1 cellular context compared by ENCODE assay signal in the genomic region with DNA sequence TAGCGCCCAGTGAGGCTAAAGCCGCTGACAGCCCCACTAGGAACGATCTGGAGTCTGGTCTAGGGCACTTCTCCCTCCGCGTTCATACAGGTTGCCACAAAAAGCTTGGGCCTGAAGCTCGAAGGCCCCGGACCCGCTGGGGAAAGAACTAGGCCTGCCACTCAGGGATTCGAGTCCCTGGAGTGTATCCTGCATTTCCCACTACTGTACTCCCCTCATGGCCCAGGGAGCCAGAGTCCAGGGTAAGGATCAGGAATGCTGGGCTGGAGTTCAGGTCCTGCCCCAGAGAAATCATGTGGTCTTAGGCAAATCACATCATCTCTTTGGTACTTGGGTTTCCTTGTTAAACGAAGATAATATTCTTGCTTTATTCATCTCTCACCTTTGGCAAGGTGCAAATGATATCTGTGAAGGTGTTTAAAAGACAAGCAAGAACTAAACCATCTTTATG.
TF ChIP-seq lines count a peak whose summit lies in the region.

No MANE protein-coding gene starts in this region.

TF ChIP-seq in WTC11, 78 proteins besides CTCF, POLR2A, EP300 and RAD21 (continued from another document):
- TF ChIP-seq NR1H2 (CRISPR knock-in tag; IDR thresholded peaks at IDR 0.05) (no peak), CREB1 (CRISPR knock-in tag; IDR thresholded peaks at IDR 0.05) (no peak), CDX4 (CRISPR knock-in tag; IDR thresholded peaks at IDR 0.05; ENCODE audit: borderline replicate concordance) (no peak), ZNF219 (CRISPR knock-in tag; IDR thresholded peaks at IDR 0.05; ENCODE audit: borderline replicate concordance) (no peak), TP53 (CRISPR knock-in tag; IDR thresholded peaks at IDR 0.05) (no peak), IRF1 (CRISPR knock-in tag; IDR thresholded peaks at IDR 0.05) (no peak)
